ENCODE assay signal across 1 cellular context in genomic region chr14:79483989-79484388, GRCh38.
TF ChIP-seq lines count a peak whose summit lies in the region.

No MANE protein-coding gene starts in this region.

TF ChIP-seq in H1, 55 proteins besides CTCF, POLR2A, EP300 and RAD21:
- no peak for TF ChIP-seq CEBPB (IDR thresholded peaks at IDR 0.05; ENCODE audit: low read depth, low read length)
- TF ChIP-seq TEAD4 (IDR thresholded peaks at IDR 0.05; ENCODE audit: low read depth, low read length): peak; percentile 84
TF ChIP-seq in H1: peak in this region for 1.
